Comparison of ENCODE assay signal across 8 cellular contexts in the genomic region with DNA sequence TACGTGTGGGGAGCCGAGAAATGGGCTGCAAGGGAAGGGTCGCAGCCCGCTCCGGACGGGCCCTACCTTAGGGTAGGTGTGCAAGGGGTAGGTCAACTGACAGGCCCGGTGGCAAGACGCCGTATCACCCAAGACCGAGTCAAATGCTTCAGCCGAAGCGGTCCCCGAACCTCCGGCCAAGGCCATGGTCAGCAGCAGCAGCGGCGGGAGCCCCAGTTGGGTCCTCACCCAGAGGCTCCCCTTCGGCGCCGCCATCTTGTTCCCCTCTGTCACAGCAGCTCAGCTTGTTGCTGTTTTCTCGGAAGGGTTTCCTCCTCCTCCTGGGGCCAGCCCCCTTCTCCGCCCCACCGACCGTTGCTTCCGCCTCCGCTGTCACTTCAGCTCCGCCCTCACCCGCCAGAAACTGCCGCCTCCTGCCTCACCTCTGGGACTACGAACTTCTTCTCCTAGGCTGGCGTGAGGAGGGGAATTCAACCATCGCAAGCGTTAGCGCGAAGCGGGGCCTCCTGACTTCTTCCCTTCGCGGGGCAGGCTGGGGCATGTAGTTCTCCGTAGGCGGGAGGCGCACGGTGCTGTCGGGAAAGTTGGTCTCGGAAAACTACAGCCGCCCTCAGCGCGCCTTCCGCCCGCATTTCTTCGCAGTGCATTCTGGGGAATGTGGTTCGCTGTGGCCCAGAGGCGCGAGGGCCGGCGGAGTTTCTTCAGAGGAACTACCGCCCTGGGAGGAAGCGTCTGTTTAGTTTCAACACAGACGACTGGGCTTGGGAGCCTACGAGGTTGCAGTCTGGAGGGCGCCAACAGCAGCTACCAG. TPM values are rescaled to one million over a fixed set of nuclear protein-coding genes. Genes with fewer than 3 reads are reported as not detected.
DNase-seq lines count a peak whose midpoint lies in the region; ATAC-seq and TF ChIP-seq lines count a peak whose summit lies in the region.

TSS of gene TCEANC2 (plus strand) at position 675 of the 811 bp plus-strand sequence. CDS start 815 bp downstream, outside the sequence.
TSS of gene TMEM59 (minus strand) at position 271 of the 811 bp plus-strand sequence. CDS start at position 255, 16 bp downstream.

- TF ChIP-seq POLR2A in Peyer's patch (IDR thresholded peaks at IDR 0.05) (peak; percentile 75 to 81), esophagus squamous epithelium (IDR thresholded peaks at IDR 0.05) (peak in 3 of 4 donors; percentile 48 to 76 (median 71))

- peak within 1 kb of the TSS; percentile 58 to 95 (median 88) for H3K4me3 ChIP-seq in Peyer's patch
- peak within 1 kb of the TSS; percentile 67 to 96 (median 78) for H3K4me3 ChIP-seq in esophagus squamous epithelium

- H3K4me1 ChIP-seq in Peyer's patch = peaks cover 0 to 47% (median 13%) of the 10 kb centered on the region in 4 donors
- H3K4me1 ChIP-seq in esophagus squamous epithelium = peaks cover 20 to 64% (median 36%) of the 10 kb centered on the region in 3 donors

- TF ChIP-seq CTCF in Peyer's patch (IDR thresholded peaks at IDR 0.05) = peak in 3 of 6 experiments; percentile 16 to 26 (median 19)
- peak in 3 of 6 experiments; percentile 9 to 17 (median 12) for TF ChIP-seq CTCF in esophagus squamous epithelium (IDR thresholded peaks at IDR 0.05)

- DNase-seq in DMS79 treated with DMSO at 0.1 percent for 48 hours (lab: John Stamatoyannopoulos, UW) (peak; percentile 98), Peyer's patch (peak; percentile 97 to 99 (median 98)), esophagus squamous epithelium (lab: John Stamatoyannopoulos, UW) (peak; percentile 95), myocyte (ENCODE audit: low read depth) (peak; percentile 99)
- DNase-seq in activated T-cell treated with anti-CD3 and anti-CD28 coated beads, Interleukin-2, amount 50 U/mL, for 48 hours = peak; percentile 97
- DNase-seq in stimulated activated CD8-positive, alpha-beta memory T cell treated with anti-CD3 and anti-CD28 coated beads, Interleukin-7, amount 100 ng/mL, for 48 hours (ENCODE audit: extremely low read depth in 1 of 2, low read depth in 1 of 2) = peak; percentile 94 to 97

- ATAC-seq in GM21786 (IDR thresholded peaks at IDR 0.05; ENCODE audit: unreplicated experiment) = peak; percentile 92

- H3K27me3 ChIP-seq in Peyer's patch (no peaks in the 10 kb centered on the region), esophagus squamous epithelium (no peaks in the 10 kb centered on the region)

- intact Hi-C loops in esophagus squamous epithelium (cut with DNase I) = no loop called here

- H3K36me3 ChIP-seq in KOPT-K1 (ENCODE audit: insufficient read depth, low read length) (0 out of 2 replicates have a peak, but pooled peaks cover 6% of the 10 kb centered on the region), Peyer's patch (no peaks in the 10 kb centered on the region), esophagus squamous epithelium (peaks cover 0 to 11% (median 0%) of the 10 kb centered on the region in 3 donors)

- H3K9me3 ChIP-seq in KOPT-K1 (ENCODE audit: insufficient read depth, low read length, poor library complexity, severe bottlenecking) (no peaks in the 10 kb centered on the region), Peyer's patch (no peaks in the 10 kb centered on the region), esophagus squamous epithelium (no peaks in the 10 kb centered on the region)

- H3K27ac ChIP-seq in KOPT-K1 (ENCODE audit: low read depth, low read length, poor library complexity, severe bottlenecking) (peak within 1 kb of the TSS; percentile 84), Peyer's patch (peak within 1 kb of the TSS; percentile 88 to 99 (median 98)), esophagus squamous epithelium (peak within 1 kb of the TSS; percentile 98)

- WGBS in esophagus squamous epithelium, 2 donors = 0 to 1% methylated on average over 16 to 37 of the region's 59 CpGs

RNA-seq across cellular contexts. Expression of gene TCEANC2, which starts in this region (rescaled TPM):
- total RNA-seq in Peyer's patch (1 to 10 TPM; 3.0 to 6.6 (median 5.3) TPM), esophagus squamous epithelium (1 to 10 TPM; 1.9 to 4.3 (median 3.2) TPM), myocyte (2.9 and 4.6 TPM in 2 replicates)
- polyA plus RNA-seq in myocyte (2012) = 2.7 TPM

RNA-seq across cellular contexts. Expression of gene TMEM59, which starts in this region (rescaled TPM):
- 100 to 1,000 TPM in 3 of 4 donors, 10 to 100 TPM in 1; 70.1 to 537 (median 210) TPM for total RNA-seq in Peyer's patch
- 100 to 1,000 TPM; 166 to 356 (median 232) TPM for total RNA-seq in esophagus squamous epithelium
- total RNA-seq in myocyte = 246 and 250 TPM in 2 replicates
- 272 TPM for polyA plus RNA-seq in myocyte (2012)

Comparison
In these comparisons a context has a peak if more than half of its experiments do, and no peak if none do; other contexts are left out.
1. Peak in every context shown above with its lines: DNase-seq, ATAC-seq, H3K4me3 ChIP-seq and H3K27ac ChIP-seq.